Comparison of ENCODE assay signal across 8 cellular contexts in the genomic region with DNA sequence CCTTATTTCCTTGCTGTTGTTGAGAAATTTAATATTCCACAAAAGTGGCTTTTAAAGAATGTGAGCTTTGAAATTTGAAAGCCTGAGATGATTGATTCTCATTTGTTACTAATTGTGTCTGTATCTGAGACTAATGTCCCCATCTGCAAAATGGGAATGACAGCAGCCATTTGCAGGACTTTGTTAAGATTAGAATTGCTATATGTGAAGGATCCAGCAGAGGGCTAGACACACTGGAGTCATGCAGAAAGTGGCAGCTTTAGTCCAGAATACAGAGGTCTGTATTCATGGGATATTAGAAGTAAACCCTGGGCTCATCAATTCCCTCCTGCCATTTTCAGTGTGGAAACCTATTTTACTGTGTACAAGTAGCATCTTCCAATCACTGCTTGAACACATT.
DNase-seq lines count a peak whose midpoint lies in the region; ATAC-seq and TF ChIP-seq lines count a peak whose summit lies in the region.

No MANE protein-coding gene starts in this region.

- peak; percentile 18 for DNase-seq in GM10248 (ENCODE audit: extremely low spot score)
- peak; percentile 58 for DNase-seq in NAMALWA (ENCODE audit: low spot score)
- DNase-seq in fibroblast of villous mesenchyme (ENCODE audit: low read depth), result peak; percentile 2
- DNase-seq in NCI-H1417 treated with DMSO at 0.1 percent for 48 hours (lab: John Stamatoyannopoulos, UW), result no peak
- no peak for DNase-seq in activated CD8-positive, alpha-beta memory T cell treated with anti-CD3 and anti-CD28 coated beads, Interleukin-2, amount 10 ng/mL, durations not matched to agents 7 days and 5 days

- ATAC-seq in GM21529 (IDR thresholded peaks at IDR 0.05; ENCODE audit: unreplicated experiment), result peak; percentile 81
- ATAC-seq in GM21526 (IDR thresholded peaks at IDR 0.05; ENCODE audit: low FRiP score, unreplicated experiment), result no peak
- ATAC-seq in activated CD8-positive, alpha-beta memory T cell treated with anti-CD3 and anti-CD28 coated beads, Interleukin-2, amount 10 ng/mL, durations not matched to agents 7 days and 5 days, result no peak
- no peak for ATAC-seq in HG02798 (IDR thresholded peaks at IDR 0.05; ENCODE audit: poor library complexity, unreplicated experiment)

- no peak overlapping the region for H3K27ac Mint-ChIP-seq in activated CD8-positive, alpha-beta memory T cell treated with anti-CD3 and anti-CD28 coated beads, Interleukin-2, amount 10 ng/mL, durations not matched to agents 7 days and 5 days

- no peak overlapping the region for H3K4me3 Mint-ChIP-seq in activated CD8-positive, alpha-beta memory T cell treated with anti-CD3 and anti-CD28 coated beads, Interleukin-2, amount 10 ng/mL, durations not matched to agents 7 days and 5 days

- H3K27me3 Mint-ChIP-seq in activated CD8-positive, alpha-beta memory T cell treated with anti-CD3 and anti-CD28 coated beads, Interleukin-2, amount 10 ng/mL, durations not matched to agents 7 days and 5 days, result no peaks in the 10 kb centered on the region

- TF ChIP-seq CTCF in GM10248 (IDR thresholded peaks at IDR 0.05; ENCODE audit: control extremely low read depth, extremely low read depth, low read depth, missing control alignments), result peak; percentile 17
- peak; percentile 21 for TF ChIP-seq CTCF in fibroblast of villous mesenchyme (IDR thresholded peaks at IDR 0.05; ENCODE audit: insufficient read depth, low read depth, low read length)

- H3K36me3 Mint-ChIP-seq in activated CD8-positive, alpha-beta memory T cell treated with anti-CD3 and anti-CD28 coated beads, Interleukin-2, amount 10 ng/mL, durations not matched to agents 7 days and 5 days, result no peaks in the 10 kb centered on the region

- CTCF ChIA-PET in GM10248 (lab: Yijun Ruan, JAX), result interaction anchor here (1.2 to 1.6 kb wide), 3 partner anchors 40 to 419 kb away, joined by 3 to 5 read pairs (median 3); no protein-coding TSS in a partner anchor
- CTCF ChIA-PET in activated CD8-positive, alpha-beta memory T cell treated with anti-CD3 and anti-CD28 coated beads, Interleukin-2, amount 10 ng/mL, durations not matched to agents 7 days and 5 days (lab: Charles Lee), result no interaction called here

- no peaks in the 10 kb centered on the region for H3K9me3 Mint-ChIP-seq in activated CD8-positive, alpha-beta memory T cell treated with anti-CD3 and anti-CD28 coated beads, Interleukin-2, amount 10 ng/mL, durations not matched to agents 7 days and 5 days (ENCODE audit: low read depth)

- no peak overlapping the region for H3K4me3 ChIP-seq in fibroblast of villous mesenchyme (ENCODE audit: low read depth, low read length)

- no peaks in the 10 kb centered on the region for H3K4me1 Mint-ChIP-seq in activated CD8-positive, alpha-beta memory T cell treated with anti-CD3 and anti-CD28 coated beads, Interleukin-2, amount 10 ng/mL, durations not matched to agents 7 days and 5 days

- POLR2A ChIA-PET in GM10248 (lab: Yijun Ruan, JAX), result no interaction called here

Comparison
In these comparisons a context has a peak if more than half of its experiments do, and no peak if none do; other contexts are left out.
1. DNase-seq: peak in GM10248 (single experiment), NAMALWA (single experiment) and fibroblast of villous mesenchyme (single experiment); none in NCI-H1417 treated with DMSO at 0.1 percent for 48 hours (single experiment) and activated CD8-positive, alpha-beta memory T cell treated with anti-CD3 and anti-CD28 coated beads, Interleukin-2, amount 10 ng/mL, durations not matched to agents 7 days and 5 days (single experiment).